Comparison of ENCODE assay signal across 16 cellular contexts in genomic region chr7:134649231-134649775, GRCh38. TPM values are rescaled to one million over a fixed set of nuclear protein-coding genes. Genes with fewer than 3 reads are reported as not detected.
DNase-seq lines count a peak whose midpoint lies in the region; ATAC-seq, FAIRE-seq and TF ChIP-seq lines count a peak whose summit lies in the region.
"Had no signal": no experiment of that assay in that cellular context is flagged by ENCODE, and none has a peak within 500 bp of the region (broad histone marks: within the 10 kb centered on the region; RNA-seq: fewer than 3 reads in every experiment).

No MANE protein-coding gene starts in this region.

- CTCF ChIA-PET in GM12878 (lab: Yijun Ruan, JAX), result interaction anchor here (1.3 to 7.0 kb wide), 3 partner anchors 16 to 560 kb away, joined by 3 to 107 read pairs (median 9); no protein-coding TSS in a partner anchor

- DNase-seq in GM18507 (ENCODE audit: extremely low spot score, insufficient read length, low read depth), result no peak
- DNase-seq in GM12878 (ENCODE audit: low read depth, low spot score), result no peak
- DNase-seq in ascending aorta (ENCODE audit: low spot score in 2 of 2), result no peak
- DNase-seq in esophagus muscularis mucosa (ENCODE audit: extremely low spot score), result no peak
- DNase-seq: esophagus squamous epithelium, H9, mucosa of descending colon, NCI-H1105 treated with DMSO at 0.1 percent for 48 hours had no signal

- peaks cover 18% of the 10 kb centered on the region; the same call in 1 of the 2 replicates for H3K79me2 ChIP-seq in Loucy (ENCODE audit: insufficient read depth, low read length)
- H3K79me2 ChIP-seq in GM12878 (ENCODE audit: control insufficient read depth, insufficient read depth, low read length), result peaks cover 3% of the 10 kb centered on the region

- FAIRE-seq in GM18507 (lab: Jason Lieb, UNC) (peak; percentile 35), GM12878 (lab: Jason Lieb, UNC) (no peak)

- no peaks in the 10 kb centered on the region for H3F3A ChIP-seq in Loucy (ENCODE audit: low read depth)

- H3K27ac ChIP-seq in GM12878 (ENCODE audit: control insufficient read depth, insufficient read depth) (no peak overlapping the region), ascending aorta (no peak overlapping the region), esophagus muscularis mucosa (replicated peaks in 1 of 4) (no peak overlapping the region)
- H3K27ac ChIP-seq: C4-2B, esophagus squamous epithelium, hepatocyte, parathyroid adenoma, SJSA1 had no signal

- no peak for TF ChIP-seq RAD21 in GM12878 (IDR thresholded peaks at IDR 0.05; ENCODE audit: insufficient read depth, low read depth, low read length)

- no peaks in the 10 kb centered on the region for H3K9me3 Mint-ChIP-seq in nephron
- H3K9me3 Mint-ChIP-seq: dendritic cell treated with granulocyte-macrophage colony-stimulating factor and Interleukin-4, amounts not matched to agents 40 ng/mL and 50 ng/mL, for 4 days; H9 had no signal

- intact Hi-C loops in GM12878 (cut with micrococcal nuclease; ENCODE audit: unreplicated experiment), result loop anchor here (5.0 kb wide), 1 partner anchor 523 kb away; the partner anchor contains the start of gene CYREN
- intact Hi-C loops in ascending aorta (cut with DNase I), result no loop called here
- intact Hi-C loops in esophagus muscularis mucosa (cut with DNase I), result no loop called here

- no peak for ATAC-seq in GM12878
- no peak for ATAC-seq in GM18868 (IDR thresholded peaks at IDR 0.05; ENCODE audit: unreplicated experiment)
- ATAC-seq: mucosa of descending colon had no signal

- H3K27me3 Mint-ChIP-seq in nephron (ENCODE audit: low read depth), result no peaks in the 10 kb centered on the region
- H3K27me3 Mint-ChIP-seq: dendritic cell treated with granulocyte-macrophage colony-stimulating factor and Interleukin-4, amounts not matched to agents 40 ng/mL and 50 ng/mL, for 4 days had no signal

- no peak for TF ChIP-seq CTCF in Loucy (conservative IDR thresholded peaks at IDR 0.05; ENCODE audit: low read length)
- no peak for TF ChIP-seq CTCF in GM12878 (IDR thresholded peaks at IDR 0.05 in 2 of 3, conservative IDR thresholded peaks at IDR 0.05 in 1 of 3; ENCODE audit: control insufficient read depth in 2 of 3, extremely low read depth in 1 of 3, insufficient read depth in 1 of 3, low read depth in 3 of 3, low read length in 3 of 3)
- TF ChIP-seq CTCF in nephron (IDR thresholded peaks at IDR 0.05; ENCODE audit: unreplicated experiment in 3 of 3), result no peak
- no peak for TF ChIP-seq CTCF in ascending aorta (IDR thresholded peaks at IDR 0.05)
- TF ChIP-seq CTCF in esophagus muscularis mucosa (IDR thresholded peaks at IDR 0.05), result no peak

- no peaks in the 10 kb centered on the region for H3K9me3 ChIP-seq in Loucy (ENCODE audit: insufficient read depth, low read depth, low read length)
- H3K9me3 ChIP-seq in GM12878 (replicated peaks; ENCODE audit: control insufficient read depth, insufficient read depth, low read length), result no peaks in the 10 kb centered on the region
- no peaks in the 10 kb centered on the region for H3K9me3 ChIP-seq in ascending aorta
- no peaks in the 10 kb centered on the region for H3K9me3 ChIP-seq in esophagus muscularis mucosa
- H3K9me3 ChIP-seq: esophagus squamous epithelium, mucosa of descending colon, SJSA1 had no signal

- POLR2A ChIA-PET in GM12878 (lab: Charles Lee), result interaction anchor here (0.7 to 6.3 kb wide), 3 partner anchors 10 to 522 kb away, joined by 7 to 78 read pairs (median 9); no protein-coding TSS in a partner anchor

- SMC1A ChIA-PET in GM12878 (lab: Charles Lee; ENCODE audit: uncharacterized antibody, unreplicated experiment), result interaction anchor here (1.0 to 7.5 kb wide), 5 partner anchors 9 to 294 kb away, joined by 3 to 124 read pairs (median 6); no protein-coding TSS in a partner anchor

- H3K4me2 ChIP-seq in Loucy (ENCODE audit: low read depth, low read length, poor library complexity, severe bottlenecking) (peak overlapping the region; percentile 78), GM12878 (ENCODE audit: control insufficient read depth, insufficient read depth) (peak overlapping the region; percentile 69)

- H4K20me1 ChIP-seq in Loucy (ENCODE audit: insufficient read depth, low read length, poor library complexity, severe bottlenecking) (no peaks in the 10 kb centered on the region), GM12878 (ENCODE audit: control insufficient read depth, insufficient read depth) (no peaks in the 10 kb centered on the region)

- H3K4me1 ChIP-seq in Loucy (ENCODE audit: insufficient read depth, low read length, poor library complexity, severe bottlenecking) (peaks cover 24% of the 10 kb centered on the region), GM12878 (ENCODE audit: control insufficient read depth, insufficient read depth, low read length) (0 out of 2 replicates have a peak, but pooled peaks cover 3% of the 10 kb centered on the region), ascending aorta (peaks cover 2 to 6% of the 10 kb centered on the region in 2 donors), esophagus muscularis mucosa (peaks cover 8 to 40% (median 33%) of the 10 kb centered on the region in 4 donors)

- peaks cover 3% of the 10 kb centered on the region for H3K4me1 Mint-ChIP-seq in nephron
- H3K4me1 Mint-ChIP-seq: H9 had no signal

- H3K36me3 ChIP-seq in Loucy (ENCODE audit: insufficient read depth, low read length) (no peaks in the 10 kb centered on the region), GM12878 (ENCODE audit: control insufficient read depth in 2 of 2, insufficient read depth in 2 of 2, low read length in 1 of 2) (no peaks in the 10 kb centered on the region), ascending aorta (no peaks in the 10 kb centered on the region), esophagus muscularis mucosa (no peaks in the 10 kb centered on the region)
- H3K36me3 ChIP-seq: esophagus squamous epithelium, SJSA1 had no signal

- RAD21 ChIA-PET in GM12878 (lab: Charles Lee; ENCODE audit: unreplicated experiment), result interaction anchor here (1.4 to 6.2 kb wide), 3 partner anchors 10 to 294 kb away, joined by 3 to 81 read pairs (median 6); no protein-coding TSS in a partner anchor

- no peaks in the 10 kb centered on the region for H3K36me3 Mint-ChIP-seq in nephron (ENCODE audit: low read depth)

- no peak for TF ChIP-seq EP300 in GM12878 (IDR thresholded peaks at IDR 0.05; ENCODE audit: borderline replicate concordance in 1 of 2, control insufficient read depth in 1 of 2, low read depth in 2 of 2, low read length in 2 of 2)
- no peak for TF ChIP-seq EP300 in esophagus muscularis mucosa (IDR thresholded peaks at IDR 0.05)

- H3K9ac ChIP-seq in Loucy (ENCODE audit: low read depth, low read length, poor library complexity, severe bottlenecking), result no peak overlapping the region
- no peak overlapping the region for H3K9ac ChIP-seq in GM12878 (ENCODE audit: control insufficient read depth, insufficient read depth, low read length)
- H3K9ac ChIP-seq: parathyroid adenoma had no signal

- H3K4me3 ChIP-seq in Loucy (ENCODE audit: low read length, poor library complexity, severe bottlenecking) (no peak overlapping the region), GM12878 (no peak overlapping the region), ascending aorta (no peak overlapping the region), esophagus muscularis mucosa (no peak overlapping the region)
- H3K4me3 ChIP-seq: esophagus squamous epithelium, hepatocyte, mucosa of descending colon, SJSA1 had no signal

- in situ Hi-C loops in GM12878 (cut with MboI), result loop anchor here (10.0 kb wide), 1 partner anchor 515 kb away; no protein-coding TSS in a partner anchor

- H3K27ac Mint-ChIP-seq in nephron, result peak overlapping the region in 2 of 3 experiments; percentile 21 to 26
- H3K27ac Mint-ChIP-seq: dendritic cell treated with granulocyte-macrophage colony-stimulating factor and Interleukin-4, amounts not matched to agents 40 ng/mL and 50 ng/mL, for 4 days; H9 had no signal

- TF ChIP-seq POLR2A in GM12878 (IDR thresholded peaks at IDR 0.05; ENCODE audit: low read depth, low read length) (no peak), esophagus muscularis mucosa (IDR thresholded peaks at IDR 0.05; ENCODE audit: low read depth) (no peak)

- H3K27me3 ChIP-seq in Loucy (ENCODE audit: insufficient read depth, low read length, poor library complexity, severe bottlenecking), result no peaks in the 10 kb centered on the region
- H3K27me3 ChIP-seq in GM12878 (replicated peaks in 1 of 2; ENCODE audit: control insufficient read depth in 2 of 2, insufficient read depth in 2 of 2, low read length in 1 of 2), result no peaks in the 10 kb centered on the region
- H3K27me3 ChIP-seq in ascending aorta, result no peaks in the 10 kb centered on the region
- no peaks in the 10 kb centered on the region for H3K27me3 ChIP-seq in esophagus muscularis mucosa
- H3K27me3 ChIP-seq: esophagus squamous epithelium, hepatocyte, SJSA1 had no signal

- no TSS peak for BruUV-seq in GM12878 (replicated peaks; lab: Mats Ljungman, UMichigan)

- H3K4me3 Mint-ChIP-seq in nephron, result peak overlapping the region; percentile 34 to 64 (median 37)
- H3K4me3 Mint-ChIP-seq: dendritic cell treated with granulocyte-macrophage colony-stimulating factor and Interleukin-4, amounts not matched to agents 40 ng/mL and 50 ng/mL, for 4 days; H9 had no signal

- H3K9me2 ChIP-seq in Loucy (replicated peaks; ENCODE audit: low read depth, low read length), result no peaks in the 10 kb centered on the region

- 98% methylated on average over 3 of the region's 3 CpGs for WGBS in GM12878 (ENCODE audit: insufficient coverage, insufficient replicate concordance, low lambda C conversion rate, missing lambda C conversion rate)
- 49% methylated on average over 3 of the region's 3 CpGs for WGBS in esophagus muscularis mucosa

- H2AFZ ChIP-seq in Loucy (ENCODE audit: low read length), result no peak overlapping the region
- H2AFZ ChIP-seq in GM12878 (ENCODE audit: control insufficient read depth, low read depth, low read length), result no peak overlapping the region
- H2AFZ ChIP-seq: hepatocyte, parathyroid adenoma had no signal

RNA-seq across cellular contexts. Expression of gene BPGM, which starts 2.6 kb away (rescaled TPM):
- total RNA-seq in GM12878 (2013; cell fraction: nucleolus; rRNA removed), result 7.5 and 10.8 TPM in 2 replicates
- total RNA-seq in GM12878 (2014; rRNA removed) (10.0 and 13.2 TPM in 2 replicates), GM12878 (2014; rRNA removed; fragmentation: Illumina TruSeq; extraction: Trizol) (14.9 and 15.4 TPM in 2 replicates), GM12878 (2021) (9.0 and 9.4 TPM in 2 replicates), ascending aorta (19.2 TPM), esophagus muscularis mucosa (10 to 100 TPM; 19.1 to 29.4 (median 22.7) TPM)
- 7.3 TPM for polyA plus RNA-seq in GM12878 (2011; ENCODE audit: low read depth)
- polyA plus RNA-seq in GM12878 (2011; rRNA removed) (17.1 and 23.6 TPM in 2 replicates), GM12878 (2014; fragmentation: Illumina TruSeq; extraction: Trizol) (15.8 and 19.8 TPM in 2 replicates), GM12878 (2014; fragmentation: Nextera tagmentation; extraction: Ambion mirVana) (10 to 100 TPM; 18.4 to 20.1 TPM), GM12878 (2014; rRNA removed) (9.3 and 14.2 TPM in 2 replicates), GM12878 (2016; fragmentation: Nextera tagmentation; extraction: Ambion mirVana) (10 to 100 TPM; 13.6 to 15.1 TPM)
- polyA plus RNA-seq in GM12878 (2011; cell fraction: cytosol; rRNA removed), result 8.0 and 8.4 TPM in 2 replicates
- polyA plus RNA-seq in GM12878 (2011; cell fraction: nucleus; rRNA removed), result 4.6 and 5.1 TPM in 2 replicates
- 9.4 and 9.8 TPM in 2 replicates for polyA plus RNA-seq in GM12878 (2012)
- polyA minus RNA-seq in GM12878 (2011; rRNA and poly(A)+ RNA removed), result 7.6 and 9.0 TPM in 2 replicates
- 2.1 and 2.8 TPM in 2 replicates for polyA minus RNA-seq in GM12878 (2011; cell fraction: cytosol; rRNA and poly(A)+ RNA removed)
- polyA minus RNA-seq in GM12878 (2011; cell fraction: nucleus; rRNA and poly(A)+ RNA removed), result 2.5 and 3.9 TPM in 2 replicates
